1 cellular context compared by ENCODE assay signal in genomic region chr12:49055092-49055491, GRCh38.
TF ChIP-seq lines count a peak whose summit lies in the region.

No MANE protein-coding gene starts in this region.

TF ChIP-seq in liver, 16 proteins besides CTCF, POLR2A, EP300 and RAD21 (continued from another document):
- no peak for TF ChIP-seq HNF4G (IDR thresholded peaks at IDR 0.05)
